In the genomic region with DNA sequence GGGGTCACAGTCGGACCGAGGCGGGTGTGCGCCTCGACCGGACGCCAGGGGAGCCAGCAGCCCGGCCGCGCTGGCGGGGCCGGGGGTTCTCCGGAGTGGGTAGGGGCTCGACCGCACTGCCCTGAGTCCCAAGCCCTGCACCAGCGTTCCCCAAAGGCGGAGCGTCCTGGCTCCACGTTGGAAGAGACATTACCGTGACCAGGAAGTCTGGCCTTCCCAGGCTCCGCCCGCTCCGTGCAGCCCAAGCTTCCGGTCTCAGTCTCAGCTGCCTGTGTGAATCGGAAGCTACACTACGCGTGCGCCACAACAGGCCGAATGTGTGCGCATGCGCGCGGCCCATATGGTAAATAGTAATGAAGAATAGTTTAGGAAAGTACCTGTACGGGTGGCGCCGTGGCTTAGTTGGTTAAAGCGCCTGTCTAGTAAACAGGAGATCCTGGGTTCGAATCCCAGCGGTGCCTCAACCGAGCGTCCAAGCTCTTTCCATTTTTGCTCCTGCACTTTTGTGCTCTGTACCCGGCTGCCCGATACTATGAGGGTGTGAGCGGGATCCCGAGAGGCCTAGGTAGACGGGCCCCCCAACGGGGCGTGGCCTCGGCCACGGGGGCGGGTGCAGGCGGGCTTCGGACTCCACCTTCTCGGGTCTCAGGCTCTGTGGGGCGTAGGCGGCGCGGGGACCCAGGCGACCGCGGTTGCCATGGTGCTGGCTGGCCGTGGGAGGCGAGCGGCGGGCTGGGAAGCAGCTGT, we compare ENCODE assay signal across 9 cellular contexts. TPM values are rescaled to one million over a fixed set of nuclear protein-coding genes. Genes with fewer than 3 reads are reported as not detected.
A peak's percentile ranks its signal among the peaks of the same experiment; 100 is the strongest.
DNase-seq lines count a peak whose midpoint lies in the region; ATAC-seq and TF ChIP-seq lines count a peak whose summit lies in the region.
"Had no signal": no experiment of that assay in that cellular context is flagged by ENCODE, and none has a peak within 500 bp of the region (broad histone marks: within the 10 kb centered on the region; RNA-seq: fewer than 3 reads in every experiment).

No MANE protein-coding gene starts in this region.

- H3K27ac Mint-ChIP-seq in WTC11, result peak overlapping the region; percentile 83

- POLR2A ChIA-PET in WTC11 (lab: Charles Lee), result interaction anchor here (0.8 to 1.3 kb wide), 4 partner anchors 28 to 500 kb away, joined by 3 to 7 read pairs (median 3); no protein-coding TSS in a partner anchor

- ATAC-seq in GM18873 (IDR thresholded peaks at IDR 0.05; ENCODE audit: low FRiP score, unreplicated experiment) (peak; percentile 71), HG03139 (IDR thresholded peaks at IDR 0.05; ENCODE audit: unreplicated experiment) (peak; percentile 87), WTC11 (peak; percentile 94)

- H3K4me3 Mint-ChIP-seq in WTC11, result peak overlapping the region; percentile 91

- CTCF ChIA-PET in WTC11 (lab: Charles Lee), result interaction anchor here (0.6 to 3.5 kb wide), 27 partner anchors 7 to 502 kb away, joined by 3 to 19 read pairs (median 5); a partner anchor contains a TSS

- no peaks in the 10 kb centered on the region for H3K36me3 Mint-ChIP-seq in WTC11

- DNase-seq in AG08395 (ENCODE audit: low spot score) (peak; percentile 98), NCI-H2227 (lab: John Stamatoyannopoulos, UW; ENCODE audit: unreplicated experiment) (peak; percentile 100), WTC11 (ENCODE audit: low spot score) (peak; percentile 97), iris pigment epithelial cell (ENCODE audit: low read depth) (peak; percentile 99)
- peak; percentile 98 for DNase-seq in central memory CD4-positive, alpha-beta T cell
- DNase-seq in stimulated activated CD4-positive, alpha-beta T cell treated with anti-CD3 and anti-CD28 coated beads, Interleukin-12 subunit alpha, Interleukin-12 subunit beta, amount 100 ng/mL, for 24 hours (ENCODE audit: low read depth in 2 of 2), result peak; percentile 96 to 98

- peaks cover 15% of the 10 kb centered on the region for H3K27me3 Mint-ChIP-seq in WTC11 (ENCODE audit: low read depth)

- no peak for TF ChIP-seq CTCF in WTC11 (IDR thresholded peaks at IDR 0.05)

- peaks cover 22% of the 10 kb centered on the region for H3K4me1 Mint-ChIP-seq in WTC11

- H3K9me3 Mint-ChIP-seq in WTC11, result no peaks in the 10 kb centered on the region

TF ChIP-seq in WTC11, 78 proteins besides CTCF, POLR2A, EP300 and RAD21 (continues in another document):
- TF ChIP-seq, protein P1, sequence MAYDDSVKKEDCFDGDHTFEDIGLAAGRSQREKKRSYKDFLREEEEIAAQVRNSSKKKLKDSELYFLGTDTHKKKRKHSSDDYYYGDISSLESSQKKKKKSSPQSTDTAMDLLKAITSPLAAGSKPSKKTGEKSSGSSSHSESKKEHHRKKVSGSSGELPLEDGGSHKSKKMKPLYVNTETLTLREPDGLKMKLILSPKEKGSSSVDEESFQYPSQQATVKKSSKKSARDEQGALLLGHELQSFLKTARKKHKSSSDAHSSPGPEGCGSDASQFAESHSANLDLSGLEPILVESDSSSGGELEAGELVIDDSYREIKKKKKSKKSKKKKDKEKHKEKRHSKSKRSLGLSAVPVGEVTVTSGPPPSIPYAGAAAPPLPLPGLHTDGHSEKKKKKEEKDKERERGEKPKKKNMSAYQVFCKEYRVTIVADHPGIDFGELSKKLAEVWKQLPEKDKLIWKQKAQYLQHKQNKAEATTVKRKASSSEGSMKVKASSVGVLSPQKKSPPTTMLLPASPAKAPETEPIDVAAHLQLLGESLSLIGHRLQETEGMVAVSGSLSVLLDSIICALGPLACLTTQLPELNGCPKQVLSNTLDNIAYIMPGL (CRISPR knock-in tag; IDR thresholded peaks at IDR 0.05), result peak; percentile 85
- TF ChIP-seq, protein P2, sequence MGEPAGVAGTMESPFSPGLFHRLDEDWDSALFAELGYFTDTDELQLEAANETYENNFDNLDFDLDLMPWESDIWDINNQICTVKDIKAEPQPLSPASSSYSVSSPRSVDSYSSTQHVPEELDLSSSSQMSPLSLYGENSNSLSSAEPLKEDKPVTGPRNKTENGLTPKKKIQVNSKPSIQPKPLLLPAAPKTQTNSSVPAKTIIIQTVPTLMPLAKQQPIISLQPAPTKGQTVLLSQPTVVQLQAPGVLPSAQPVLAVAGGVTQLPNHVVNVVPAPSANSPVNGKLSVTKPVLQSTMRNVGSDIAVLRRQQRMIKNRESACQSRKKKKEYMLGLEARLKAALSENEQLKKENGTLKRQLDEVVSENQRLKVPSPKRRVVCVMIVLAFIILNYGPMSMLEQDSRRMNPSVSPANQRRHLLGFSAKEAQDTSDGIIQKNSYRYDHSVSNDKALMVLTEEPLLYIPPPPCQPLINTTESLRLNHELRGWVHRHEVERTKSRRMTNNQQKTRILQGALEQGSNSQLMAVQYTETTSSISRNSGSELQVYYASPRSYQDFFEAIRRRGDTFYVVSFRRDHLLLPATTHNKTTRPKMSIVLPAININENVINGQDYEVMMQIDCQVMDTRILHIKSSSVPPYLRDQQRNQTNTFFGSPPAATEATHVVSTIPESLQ (CRISPR knock-in tag; IDR thresholded peaks at IDR 0.05), result no peak
- TF ChIP-seq, protein P3, sequence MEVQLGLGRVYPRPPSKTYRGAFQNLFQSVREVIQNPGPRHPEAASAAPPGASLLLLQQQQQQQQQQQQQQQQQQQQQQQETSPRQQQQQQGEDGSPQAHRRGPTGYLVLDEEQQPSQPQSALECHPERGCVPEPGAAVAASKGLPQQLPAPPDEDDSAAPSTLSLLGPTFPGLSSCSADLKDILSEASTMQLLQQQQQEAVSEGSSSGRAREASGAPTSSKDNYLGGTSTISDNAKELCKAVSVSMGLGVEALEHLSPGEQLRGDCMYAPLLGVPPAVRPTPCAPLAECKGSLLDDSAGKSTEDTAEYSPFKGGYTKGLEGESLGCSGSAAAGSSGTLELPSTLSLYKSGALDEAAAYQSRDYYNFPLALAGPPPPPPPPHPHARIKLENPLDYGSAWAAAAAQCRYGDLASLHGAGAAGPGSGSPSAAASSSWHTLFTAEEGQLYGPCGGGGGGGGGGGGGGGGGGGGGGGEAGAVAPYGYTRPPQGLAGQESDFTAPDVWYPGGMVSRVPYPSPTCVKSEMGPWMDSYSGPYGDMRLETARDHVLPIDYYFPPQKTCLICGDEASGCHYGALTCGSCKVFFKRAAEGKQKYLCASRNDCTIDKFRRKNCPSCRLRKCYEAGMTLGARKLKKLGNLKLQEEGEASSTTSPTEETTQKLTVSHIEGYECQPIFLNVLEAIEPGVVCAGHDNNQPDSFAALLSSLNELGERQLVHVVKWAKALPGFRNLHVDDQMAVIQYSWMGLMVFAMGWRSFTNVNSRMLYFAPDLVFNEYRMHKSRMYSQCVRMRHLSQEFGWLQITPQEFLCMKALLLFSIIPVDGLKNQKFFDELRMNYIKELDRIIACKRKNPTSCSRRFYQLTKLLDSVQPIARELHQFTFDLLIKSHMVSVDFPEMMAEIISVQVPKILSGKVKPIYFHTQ (CRISPR knock-in tag; IDR thresholded peaks at IDR 0.05), result no peak
- TF ChIP-seq ZNF396 (CRISPR knock-in tag; IDR thresholded peaks at IDR 0.05; ENCODE audit: borderline replicate concordance) (no peak), CREM (CRISPR knock-in tag; IDR thresholded peaks at IDR 0.05) (peak; percentile 72), ZNF416 (CRISPR knock-in tag; IDR thresholded peaks at IDR 0.05) (no peak), ZNF232 (CRISPR knock-in tag; IDR thresholded peaks at IDR 0.05) (peak; percentile 53; the same call in 1 of the 2 replicates), ZNF671 (CRISPR knock-in tag; IDR thresholded peaks at IDR 0.05) (no peak), SMAD4 (CRISPR knock-in tag; IDR thresholded peaks at IDR 0.05) (no peak), RORB (CRISPR knock-in tag; IDR thresholded peaks at IDR 0.05) (no peak), ZBTB21 (CRISPR knock-in tag; IDR thresholded peaks at IDR 0.05; ENCODE audit: borderline replicate concordance) (peak; percentile 50; the same call in 1 of the 2 replicates)
- TF ChIP-seq, protein P4, sequence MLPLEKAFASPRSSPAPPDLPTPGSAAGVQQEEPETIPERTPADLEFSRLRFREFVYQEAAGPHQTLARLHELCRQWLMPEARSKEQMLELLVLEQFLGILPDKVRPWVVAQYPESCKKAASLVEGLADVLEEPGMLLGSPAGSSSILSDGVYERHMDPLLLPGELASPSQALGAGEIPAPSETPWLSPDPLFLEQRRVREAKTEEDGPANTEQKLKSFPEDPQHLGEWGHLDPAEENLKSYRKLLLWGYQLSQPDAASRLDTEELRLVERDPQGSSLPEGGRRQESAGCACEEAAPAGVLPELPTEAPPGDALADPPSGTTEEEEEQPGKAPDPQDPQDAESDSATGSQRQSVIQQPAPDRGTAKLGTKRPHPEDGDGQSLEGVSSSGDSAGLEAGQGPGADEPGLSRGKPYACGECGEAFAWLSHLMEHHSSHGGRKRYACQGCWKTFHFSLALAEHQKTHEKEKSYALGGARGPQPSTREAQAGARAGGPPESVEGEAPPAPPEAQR (CRISPR knock-in tag; IDR thresholded peaks at IDR 0.05), result no peak
- TF ChIP-seq, protein P5, sequence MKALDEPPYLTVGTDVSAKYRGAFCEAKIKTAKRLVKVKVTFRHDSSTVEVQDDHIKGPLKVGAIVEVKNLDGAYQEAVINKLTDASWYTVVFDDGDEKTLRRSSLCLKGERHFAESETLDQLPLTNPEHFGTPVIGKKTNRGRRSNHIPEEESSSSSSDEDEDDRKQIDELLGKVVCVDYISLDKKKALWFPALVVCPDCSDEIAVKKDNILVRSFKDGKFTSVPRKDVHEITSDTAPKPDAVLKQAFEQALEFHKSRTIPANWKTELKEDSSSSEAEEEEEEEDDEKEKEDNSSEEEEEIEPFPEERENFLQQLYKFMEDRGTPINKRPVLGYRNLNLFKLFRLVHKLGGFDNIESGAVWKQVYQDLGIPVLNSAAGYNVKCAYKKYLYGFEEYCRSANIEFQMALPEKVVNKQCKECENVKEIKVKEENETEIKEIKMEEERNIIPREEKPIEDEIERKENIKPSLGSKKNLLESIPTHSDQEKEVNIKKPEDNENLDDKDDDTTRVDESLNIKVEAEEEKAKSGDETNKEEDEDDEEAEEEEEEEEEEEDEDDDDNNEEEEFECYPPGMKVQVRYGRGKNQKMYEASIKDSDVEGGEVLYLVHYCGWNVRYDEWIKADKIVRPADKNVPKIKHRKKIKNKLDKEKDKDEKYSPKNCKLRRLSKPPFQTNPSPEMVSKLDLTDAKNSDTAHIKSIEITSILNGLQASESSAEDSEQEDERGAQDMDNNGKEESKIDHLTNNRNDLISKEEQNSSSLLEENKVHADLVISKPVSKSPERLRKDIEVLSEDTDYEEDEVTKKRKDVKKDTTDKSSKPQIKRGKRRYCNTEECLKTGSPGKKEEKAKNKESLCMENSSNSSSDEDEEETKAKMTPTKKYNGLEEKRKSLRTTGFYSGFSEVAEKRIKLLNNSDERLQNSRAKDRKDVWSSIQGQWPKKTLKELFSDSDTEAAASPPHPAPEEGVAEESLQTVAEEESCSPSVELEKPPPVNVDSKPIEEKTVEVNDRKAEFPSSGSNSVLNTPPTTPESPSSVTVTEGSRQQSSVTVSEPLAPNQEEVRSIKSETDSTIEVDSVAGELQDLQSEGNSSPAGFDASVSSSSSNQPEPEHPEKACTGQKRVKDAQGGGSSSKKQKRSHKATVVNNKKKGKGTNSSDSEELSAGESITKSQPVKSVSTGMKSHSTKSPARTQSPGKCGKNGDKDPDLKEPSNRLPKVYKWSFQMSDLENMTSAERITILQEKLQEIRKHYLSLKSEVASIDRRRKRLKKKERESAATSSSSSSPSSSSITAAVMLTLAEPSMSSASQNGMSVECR (CRISPR knock-in tag; IDR thresholded peaks at IDR 0.05; ENCODE audit: borderline replicate concordance), result no peak

RNA-seq across cellular contexts. Expression of a gene that starts 17.3 kb away (rescaled TPM):
- 37.7 to 47.0 TPM (median 39.5 TPM) in 3 replicates for total RNA-seq in WTC11 (2021)

RNA-seq across cellular contexts. Expression of a gene that starts 44.9 kb away (rescaled TPM):
- 0.28 TPM in 1 of 3 replicates, not detected in the others for total RNA-seq in WTC11 (2021)
- total RNA-seq: T-helper 2 cell treated with Interferon-gamma antibody and Interleukin-4, amounts not matched to agents 100 ng/mL and 5 ng/mL, for 36 hours had no signal

RNA-seq across cellular contexts. Expression of a gene that starts 48.8 kb away (rescaled TPM):
- 4.2 to 4.9 TPM (median 4.4 TPM) in 3 replicates for total RNA-seq in WTC11 (2021)
- total RNA-seq: T-helper 2 cell treated with Interferon-gamma antibody and Interleukin-4, amounts not matched to agents 100 ng/mL and 5 ng/mL, for 36 hours had no signal

Comparison
In these comparisons a context has a peak if more than half of its experiments do, and no peak if none do; other contexts are left out.
1. Peak in every context shown above with its lines: DNase-seq and ATAC-seq.